8 cellular contexts compared by ENCODE assay signal in genomic region chr2:182715121-182715895, GRCh38. TPM values are rescaled to one million over a fixed set of nuclear protein-coding genes. Genes with fewer than 3 reads are reported as not detected.
DNase-seq lines count a peak whose midpoint lies in the region; ATAC-seq and TF ChIP-seq lines count a peak whose summit lies in the region.

No MANE protein-coding gene starts in this region.

- peaks cover 15% of the 10 kb centered on the region; the same call in 1 of the 2 replicates for H3K36me3 ChIP-seq in WERI-Rb-1

- H3K27ac ChIP-seq in WERI-Rb-1 (peak overlapping the region; percentile 86), right cardiac atrium (ENCODE audit: low read length) (peak overlapping the region; percentile 63)

- H3K27ac Mint-ChIP-seq in stimulated activated naive CD8-positive, alpha-beta T cell treated with anti-CD3 and anti-CD28 coated beads, Interleukin-15, amount 100 ng/mL, for 72 hours: no peak overlapping the region

- no peaks in the 10 kb centered on the region for H3K9me3 Mint-ChIP-seq in stimulated activated naive CD8-positive, alpha-beta T cell treated with anti-CD3 and anti-CD28 coated beads, Interleukin-15, amount 100 ng/mL, for 72 hours

- no peaks in the 10 kb centered on the region for H3K27me3 ChIP-seq in WERI-Rb-1 (ENCODE audit: insufficient read depth, low read depth, severe bottlenecking)
- H3K27me3 ChIP-seq in right cardiac atrium (ENCODE audit: control insufficient read depth, insufficient read depth): no peaks in the 10 kb centered on the region

- DNase-seq in KG1 (lab: John Stamatoyannopoulos, UW): peak; percentile 18
- no peak for DNase-seq in WERI-Rb-1
- DNase-seq in right cardiac atrium: no peak
- DNase-seq in stimulated activated naive CD8-positive, alpha-beta T cell treated with anti-CD3 and anti-CD28 coated beads, Interleukin-15, amount 100 ng/mL, for 72 hours: no peak
- DNase-seq in NCI-H2171 treated with DMSO at 0.1 percent for 48 hours (lab: John Stamatoyannopoulos, UW): no peak
- DNase-seq in stimulated activated CD4-positive, alpha-beta T cell treated with anti-CD3 and anti-CD28 coated beads, Interleukin-4, amount 100 ng/mL, for 4 hours: no peak

- TF ChIP-seq CTCF in WERI-Rb-1 (IDR thresholded peaks at IDR 0.05; ENCODE audit: low read depth, low read length): no peak

- peak; percentile 5 for ATAC-seq in GM18861 (IDR thresholded peaks at IDR 0.05; ENCODE audit: unreplicated experiment)
- ATAC-seq in right cardiac atrium: peak in 1 of 2 donors; percentile 9
- ATAC-seq in stimulated activated naive CD8-positive, alpha-beta T cell treated with anti-CD3 and anti-CD28 coated beads, Interleukin-15, amount 100 ng/mL, for 72 hours: peak; percentile 50
- no peak for ATAC-seq in HG02970 (IDR thresholded peaks at IDR 0.05; ENCODE audit: low FRiP score, unreplicated experiment)

- H3K4me1 Mint-ChIP-seq in stimulated activated naive CD8-positive, alpha-beta T cell treated with anti-CD3 and anti-CD28 coated beads, Interleukin-15, amount 100 ng/mL, for 72 hours: peaks cover 10% of the 10 kb centered on the region

- H3K4me3 ChIP-seq in WERI-Rb-1 (ENCODE audit: low read depth, low read length) (peak overlapping the region; percentile 98), right cardiac atrium (ENCODE audit: low read length) (peak overlapping the region; percentile 90)

- intact Hi-C loops in right cardiac atrium (cut with DNase I): no loop called here

- peaks cover 18% of the 10 kb centered on the region for H3K27me3 Mint-ChIP-seq in stimulated activated naive CD8-positive, alpha-beta T cell treated with anti-CD3 and anti-CD28 coated beads, Interleukin-15, amount 100 ng/mL, for 72 hours

- WGBS in right cardiac atrium: 2% methylated on average over 9 of the region's 9 CpGs

- H3K4me3 Mint-ChIP-seq in stimulated activated naive CD8-positive, alpha-beta T cell treated with anti-CD3 and anti-CD28 coated beads, Interleukin-15, amount 100 ng/mL, for 72 hours: no peak overlapping the region

- H3K4me1 ChIP-seq in right cardiac atrium (ENCODE audit: control insufficient read depth, insufficient read depth, low read length): no peaks in the 10 kb centered on the region

- H3K9me3 ChIP-seq in WERI-Rb-1 (ENCODE audit: severe bottlenecking) (no peaks in the 10 kb centered on the region), right cardiac atrium (ENCODE audit: control insufficient read depth, low read length) (no peaks in the 10 kb centered on the region)

RNA-seq across cellular contexts. Expression of gene DNAJC10, which starts 0.7 kb away (rescaled TPM):
- 10 to 100 TPM; 54.7 to 72.1 (median 57.7) TPM for total RNA-seq in right cardiac atrium
- 13.1 TPM for polyA plus RNA-seq in right cardiac atrium
